ENCODE assay signal across 9 cellular contexts in the genomic region with DNA sequence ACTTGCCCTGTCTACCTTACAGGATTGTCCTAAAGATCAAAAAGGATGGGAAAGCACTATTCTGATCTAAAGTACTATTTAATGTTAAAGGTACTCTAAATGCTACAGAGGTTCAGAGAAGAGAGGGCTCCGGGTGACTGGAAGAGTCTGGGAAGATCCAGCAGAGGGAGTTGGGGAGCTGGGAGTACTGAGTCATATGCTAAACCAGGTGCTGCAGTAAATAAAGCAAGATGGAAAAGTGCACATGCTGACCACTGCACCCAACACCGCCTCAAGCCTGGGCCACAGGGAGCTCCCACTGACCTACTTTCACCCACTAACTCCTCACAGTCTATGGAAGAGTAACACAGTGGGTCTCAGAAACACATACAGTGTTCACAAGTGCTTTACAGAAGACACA. TPM values are rescaled to one million over a fixed set of nuclear protein-coding genes. Genes with fewer than 3 reads are reported as not detected.
DNase-seq lines count a peak whose midpoint lies in the region; ATAC-seq and TF ChIP-seq lines count a peak whose summit lies in the region.
"Had no signal": no experiment of that assay in that cellular context is flagged by ENCODE, and none has a peak within 500 bp of the region (broad histone marks: within the 10 kb centered on the region; RNA-seq: fewer than 3 reads in every experiment).

No MANE protein-coding gene starts in this region.

- H3K4me1 Mint-ChIP-seq in T-helper 17 cell = peaks cover 3% of the 10 kb centered on the region
- peaks cover 0 to 3% (median 0%) of the 10 kb centered on the region in 4 donors for H3K4me1 Mint-ChIP-seq in CD4-positive, alpha-beta memory T cell
- H3K4me1 Mint-ChIP-seq in CD14-positive monocyte = peaks cover 8% of the 10 kb centered on the region

- H3K4me1 ChIP-seq in BLaER1 treated with 17β-estradiol and CSF1 and Interleukin-3, amounts not matched to agents 10 nM and 100 nM = peaks cover 13 to 75% (median 72%) of the 10 kb centered on the region in 10 experiments
- H3K4me1 ChIP-seq in CD4-positive, alpha-beta memory T cell (ENCODE audit: insufficient read depth, low read length) = no peaks in the 10 kb centered on the region

- H3K4me3 Mint-ChIP-seq in T-helper 17 cell = no peak overlapping the region
- H3K4me3 Mint-ChIP-seq in CD4-positive, alpha-beta memory T cell = peak overlapping the region in 1 of 8 donors; percentile 42
- H3K4me3 Mint-ChIP-seq in CD14-positive monocyte = peak overlapping the region in 1 of 2 donors; percentile 6

- peak; percentile 75 for TF ChIP-seq CTCF in VCaP (conservative IDR thresholded peaks at IDR 0.05)
- TF ChIP-seq CTCF in CD14-positive monocyte (IDR thresholded peaks at IDR 0.05) = no peak

- no peaks in the 10 kb centered on the region for H4K20me1 ChIP-seq in BLaER1 treated with 17β-estradiol and CSF1 and Interleukin-3, amounts not matched to agents 10 nM and 100 nM

- POLR2A ChIA-PET in CD4-positive, alpha-beta memory T cell (lab: Charles Lee; ENCODE audit: partially characterized antibody) = no interaction called here

- H3K9ac ChIP-seq in BLaER1 treated with 17β-estradiol and CSF1 and Interleukin-3, amounts not matched to agents 10 nM and 100 nM = 0 out of 22 replicates have a peak overlapping the region, but pooled peaks of 2 of the 11 experiments have one; percentile 8

- intact Hi-C loops in left colon (cut with DNase I, micrococcal nuclease) (no loop called here), CD14-positive monocyte (cut with micrococcal nuclease) (no loop called here)
- intact Hi-C loops in CD4-positive, alpha-beta memory T cell (cut with micrococcal nuclease) = no loop called here

- peak; percentile 8 for DNase-seq in HK-2 (ENCODE audit: unreplicated experiment)
- peak in 1 of 2 donors; percentile 18 for DNase-seq in left colon
- DNase-seq in T-helper 17 cell = no peak
- no peak for DNase-seq in CD4-positive, alpha-beta memory T cell
- no peak for DNase-seq in CD14-positive monocyte (ENCODE audit: low spot score)
- DNase-seq: activated CD4-positive, CD25-positive, alpha-beta regulatory T cell had no signal

- CTCF ChIA-PET in CD4-positive, alpha-beta memory T cell (lab: Charles Lee; ENCODE audit: partially characterized antibody) = no interaction called here

- H3K4me2 ChIP-seq in BLaER1 treated with 17β-estradiol and CSF1 and Interleukin-3, amounts not matched to agents 10 nM and 100 nM = peak overlapping the region; percentile 36 to 91 (median 83); a peak in 20 of 22 replicates

- no peaks in the 10 kb centered on the region for H3K9me3 ChIP-seq in BLaER1 treated with 17β-estradiol and CSF1 and Interleukin-3, amounts not matched to agents 10 nM and 100 nM (replicated peaks in 1 of 11)
- no peaks in the 10 kb centered on the region for H3K9me3 ChIP-seq in T-helper 17 cell (ENCODE audit: control insufficient read depth, low read length, poor library complexity, severe bottlenecking)
- no peaks in the 10 kb centered on the region for H3K9me3 ChIP-seq in CD4-positive, alpha-beta memory T cell (ENCODE audit: control insufficient read depth in 1 of 2, low read length in 2 of 2)

- peak; percentile 85 for ATAC-seq in left colon
- ATAC-seq in T-helper 17 cell = no peak
- no peak for ATAC-seq in GM18511 (IDR thresholded peaks at IDR 0.05; ENCODE audit: unreplicated experiment)

- H3K4me3 ChIP-seq in BLaER1 treated with 17β-estradiol and CSF1 and Interleukin-3, amounts not matched to agents 10 nM and 100 nM = no peak overlapping the region
- no peak overlapping the region for H3K4me3 ChIP-seq in CD4-positive, alpha-beta memory T cell (ENCODE audit: low read length in 2 of 2)

- H3K27ac ChIP-seq in BLaER1 treated with 17β-estradiol and CSF1 and Interleukin-3, amounts not matched to agents 10 nM and 100 nM = peak overlapping the region in 3 of 11 experiments; percentile 47 to 78 (median 57); a peak in 4 of 22 replicates
- H3K27ac ChIP-seq in VCaP = no peak overlapping the region
- H3K27ac ChIP-seq in CD4-positive, alpha-beta memory T cell (ENCODE audit: low read depth, low read length) = no peak overlapping the region

- peaks cover 46% of the 10 kb centered on the region for H3K27me3 Mint-ChIP-seq in T-helper 17 cell
- H3K27me3 Mint-ChIP-seq in CD4-positive, alpha-beta memory T cell = peaks cover 9 to 13% of the 10 kb centered on the region in 2 donors
- peaks cover 0 to 8% (median 1%) of the 10 kb centered on the region in 3 donors for H3K27me3 Mint-ChIP-seq in CD14-positive monocyte (ENCODE audit: low read depth in 3 of 3)

- H3K27me3 ChIP-seq in BLaER1 treated with 17β-estradiol and CSF1 and Interleukin-3, amounts not matched to agents 10 nM and 100 nM = no peaks in the 10 kb centered on the region
- no peaks in the 10 kb centered on the region for H3K27me3 ChIP-seq in CD4-positive, alpha-beta memory T cell (ENCODE audit: insufficient read depth, low read length)

- H3K27ac Mint-ChIP-seq in T-helper 17 cell (no peak overlapping the region), CD14-positive monocyte (no peak overlapping the region)
- H3K27ac Mint-ChIP-seq in CD4-positive, alpha-beta memory T cell = peak overlapping the region in 1 of 7 donors; percentile 52

- H3K36me3 Mint-ChIP-seq in T-helper 17 cell (ENCODE audit: low read depth) (peaks cover 2% of the 10 kb centered on the region), CD14-positive monocyte (no peaks in the 10 kb centered on the region)
- no peaks in the 10 kb centered on the region for H3K36me3 Mint-ChIP-seq in CD4-positive, alpha-beta memory T cell

- no peaks in the 10 kb centered on the region for H3K9me3 Mint-ChIP-seq in CD4-positive, alpha-beta memory T cell
- no peaks in the 10 kb centered on the region for H3K9me3 Mint-ChIP-seq in CD14-positive monocyte

- H3K36me3 ChIP-seq in BLaER1 treated with 17β-estradiol and CSF1 and Interleukin-3, amounts not matched to agents 10 nM and 100 nM = peaks cover 0 to 3% (median 0%) of the 10 kb centered on the region in 11 experiments; a peak in 1 of 22 replicates
- H3K36me3 ChIP-seq in CD4-positive, alpha-beta memory T cell (ENCODE audit: insufficient read depth, low read length) = no peaks in the 10 kb centered on the region

RNA-seq across cellular contexts. Expression of a gene that starts 49.3 kb away (rescaled TPM):
- total RNA-seq in left colon (not detected), T-helper 17 cell (not detected)
- total RNA-seq in CD4-positive, alpha-beta memory T cell = not detected
- not detected for polyA plus RNA-seq in CD4-positive, alpha-beta memory T cell
- polyA plus RNA-seq in CD14-positive monocyte = not detected
